Comparison of ENCODE assay signal across 8 cellular contexts in genomic region chr2:43004126-43004865, GRCh38.
DNase-seq lines count a peak whose midpoint lies in the region; ATAC-seq, FAIRE-seq and TF ChIP-seq lines count a peak whose summit lies in the region.
"Not testable (repeated sequence)": the region's sequence is repeated elsewhere in the genome, so short reads cannot be mapped to it uniquely, and the experiment has no call there.

No MANE protein-coding gene starts in this region.

- not testable (repeated sequence) for H2AK5ac ChIP-seq in H1 (ENCODE audit: low read depth, low read length)

- H4K91ac ChIP-seq in H1 (replicated peaks; ENCODE audit: insufficient read length, low read length): not testable (repeated sequence)

- not testable (repeated sequence) for H3K9ac ChIP-seq in BLaER1 treated with 17β-estradiol and CSF1 and Interleukin-3, amounts not matched to agents 10 nM and 100 nM; SK-N-SH; H1 (replicated peaks in 1 of 4; ENCODE audit: extremely low read depth in 1 of 4, low read depth in 3 of 4, low read length in 3 of 4)
- H3K9ac ChIP-seq in HepG2 (ENCODE audit: insufficient read depth, low read depth, low read length): peak overlapping the region; percentile 57

- not testable (repeated sequence) for H3K36me3 ChIP-seq in BLaER1 treated with 17β-estradiol and CSF1 and Interleukin-3, amounts not matched to agents 10 nM and 100 nM; SK-N-SH (replicated peaks in 1 of 2; ENCODE audit: control insufficient read depth in 1 of 2, insufficient read depth in 2 of 2, low read length in 1 of 2); H1 (ENCODE audit: control insufficient read depth in 2 of 4, insufficient read depth in 4 of 4, low read length in 3 of 4); HepG2 (replicated peaks in 1 of 2; ENCODE audit: control insufficient read depth in 1 of 2, insufficient read depth in 2 of 2, low read length in 2 of 2); muscle layer of duodenum (ENCODE audit: control insufficient read depth in 1 of 2, insufficient read depth in 2 of 2, low read length in 2 of 2); pancreas; suprapubic skin

- H2BK120ac ChIP-seq in H1 (replicated peaks; ENCODE audit: low read depth, low read length): not testable (repeated sequence)

- not testable (repeated sequence) for H4K8ac ChIP-seq in H1 (ENCODE audit: extremely low read depth, insufficient read depth, low read length)

- DNase-seq in SK-N-SH (peak; percentile 28), pancreas (peak in 1 of 6 donors; percentile 9), suprapubic skin (ENCODE audit: low spot score in 2 of 2) (peak; percentile 16 to 48)
- DNase-seq in caudate nucleus (lab: John Stamatoyannopoulos, UW); H1 (ENCODE audit: low read depth in 1 of 2, low spot score in 2 of 2); HepG2 (ENCODE audit: low spot score): not testable (repeated sequence)

- not testable (repeated sequence) for H3K4ac ChIP-seq in H1 (replicated peaks; ENCODE audit: insufficient read length, low read depth, low read length)

- BruUV-seq in HepG2 (replicated peaks; lab: Mats Ljungman, UMichigan): not testable (repeated sequence)

- peaks cover 38 to 56% (median 51%) of the 10 kb centered on the region in 10 experiments for H3K4me1 ChIP-seq in BLaER1 treated with 17β-estradiol and CSF1 and Interleukin-3, amounts not matched to agents 10 nM and 100 nM
- H3K4me1 ChIP-seq in SK-N-SH (ENCODE audit: control insufficient read depth in 1 of 2, insufficient read depth in 2 of 2, low read depth in 1 of 2, low read length in 1 of 2); H1 (replicated peaks in 1 of 4; ENCODE audit: control insufficient read depth in 3 of 4, insufficient read depth in 4 of 4, low read length in 3 of 4); muscle layer of duodenum (ENCODE audit: control insufficient read depth in 1 of 2, insufficient read depth in 2 of 2, low read length in 2 of 2): not testable (repeated sequence)
- H3K4me1 ChIP-seq in HepG2 (ENCODE audit: insufficient read depth, low read length) (peaks cover 85% of the 10 kb centered on the region), pancreas (peaks cover 10 to 27% (median 26%) of the 10 kb centered on the region in 3 donors), suprapubic skin (peaks cover 26% of the 10 kb centered on the region)

- not testable (repeated sequence) for H4K20me1 ChIP-seq in BLaER1 treated with 17β-estradiol and CSF1 and Interleukin-3, amounts not matched to agents 10 nM and 100 nM; SK-N-SH (ENCODE audit: insufficient read depth); H1 (replicated peaks in 1 of 2; ENCODE audit: control insufficient read depth in 1 of 2, insufficient read depth in 2 of 2, low read length in 2 of 2); HepG2 (ENCODE audit: insufficient read depth, low read length)

- H3K23me2 ChIP-seq in H1 (ENCODE audit: low read depth, low read length): not testable (repeated sequence)

- peak overlapping the region in 10 of 11 experiments; percentile 56 to 83 (median 68); a peak in 17 of 22 replicates for H3K4me2 ChIP-seq in BLaER1 treated with 17β-estradiol and CSF1 and Interleukin-3, amounts not matched to agents 10 nM and 100 nM
- H3K4me2 ChIP-seq in SK-N-SH; H1 (ENCODE audit: insufficient read depth in 1 of 2, low read depth in 2 of 2, low read length in 2 of 2): not testable (repeated sequence)
- peak overlapping the region; percentile 95 for H3K4me2 ChIP-seq in HepG2 (ENCODE audit: low read depth, low read length)

- H2AFZ ChIP-seq in SK-N-SH (ENCODE audit: low read depth); HepG2 (ENCODE audit: low read length): not testable (repeated sequence)
- H2AFZ ChIP-seq in H1 (ENCODE audit: low read length): 0 out of 2 replicates have a peak overlapping the region, but pooled peaks have one; percentile 6

- H2BK20ac ChIP-seq in H1 (ENCODE audit: low read length): not testable (repeated sequence)

- 89% methylated on average over 11 of the region's 11 CpGs for WGBS in SK-N-SH (ENCODE audit: low lambda C conversion rate)
- 89% methylated on average over 9 of the region's 11 CpGs; no CpG with 5 or more reads in 1 of the 2 experiments for WGBS in H1 (ENCODE audit: extremely low coverage in 1 of 2, insufficient coverage in 1 of 2, insufficient read length in 1 of 2, insufficient replicate concordance in 2 of 2, low coverage in 1 of 2, low lambda C conversion rate in 2 of 2, missing lambda C conversion rate in 1 of 2), 2 experiments
- 87% methylated on average over 11 of the region's 11 CpGs for WGBS in HepG2 (ENCODE audit: low lambda C conversion rate)
- WGBS in pancreas, 2 donors: 72 to 76% methylated on average over 11 of the region's 11 CpGs
- 96% methylated on average over 11 of the region's 11 CpGs for WGBS in suprapubic skin

- not testable (repeated sequence) for H3K56ac ChIP-seq in H1 (replicated peaks; ENCODE audit: insufficient read length, low read depth, low read length)

- not testable (repeated sequence) for H3K27me3 ChIP-seq in BLaER1 treated with 17β-estradiol and CSF1 and Interleukin-3, amounts not matched to agents 10 nM and 100 nM; SK-N-SH (ENCODE audit: insufficient read depth); H1 (replicated peaks in 1 of 4; ENCODE audit: control insufficient read depth in 3 of 4, extremely low read depth in 1 of 4, insufficient read depth in 3 of 4, low read length in 3 of 4); HepG2 (ENCODE audit: control insufficient read depth in 1 of 2, insufficient read depth in 2 of 2, low read length in 2 of 2); muscle layer of duodenum (ENCODE audit: low read depth, low read length); pancreas; suprapubic skin

- H3K79me1 ChIP-seq in H1 (ENCODE audit: low read depth, low read length): not testable (repeated sequence)

- TF ChIP-seq RAD21 in SK-N-SH (IDR thresholded peaks at IDR 0.05; ENCODE audit: low read length); H1 (IDR thresholded peaks at IDR 0.05 in 1 of 2, conservative IDR thresholded peaks at IDR 0.05 in 1 of 2; ENCODE audit: low read depth in 2 of 2, low read length in 2 of 2); HepG2 (CRISPR knock-in tag; IDR thresholded peaks at IDR 0.05): not testable (repeated sequence)

- TF ChIP-seq POLR2A in H1 (IDR thresholded peaks at IDR 0.05; ENCODE audit: control extremely low read depth in 1 of 2, low read depth in 2 of 2, low read length in 2 of 2); HepG2 (IDR thresholded peaks at IDR 0.05; ENCODE audit: insufficient read depth in 1 of 2, low read depth in 2 of 2, low read length in 2 of 2); suprapubic skin (IDR thresholded peaks at IDR 0.05): not testable (repeated sequence)

- in situ Hi-C loops in HepG2 (cut with HindIII; ENCODE audit: extremely low pct_ligation_motif_present, low pct_unique_long_range_greater_than_20kb): not testable (repeated sequence)

- H3K79me2 ChIP-seq in SK-N-SH (ENCODE audit: insufficient read depth); H1 (ENCODE audit: control insufficient read depth in 1 of 2, insufficient read depth in 2 of 2, low read length in 2 of 2); HepG2 (ENCODE audit: insufficient read depth, low read length): not testable (repeated sequence)

- H2BK12ac ChIP-seq in H1 (ENCODE audit: low read depth, low read length): not testable (repeated sequence)

- not testable (repeated sequence) for H3K23ac ChIP-seq in H1 (ENCODE audit: insufficient read length)

- not testable (repeated sequence) for H2BK15ac ChIP-seq in H1 (ENCODE audit: low read length)

- H3K9me3 ChIP-seq in BLaER1 treated with 17β-estradiol and CSF1 and Interleukin-3, amounts not matched to agents 10 nM and 100 nM (replicated peaks in 1 of 11): peaks cover 0 to 20% (median 14%) of the 10 kb centered on the region in 11 experiments; a peak in 17 of 22 replicates
- not testable (repeated sequence) for H3K9me3 ChIP-seq in SK-N-SH; H1 (ENCODE audit: insufficient read depth in 2 of 2, low read depth in 1 of 2, low read length in 1 of 2); HepG2 (ENCODE audit: low read length); muscle layer of duodenum (ENCODE audit: control insufficient read depth in 1 of 2, low read length in 2 of 2); pancreas; suprapubic skin

- intact Hi-C loops in HepG2 (cut with micrococcal nuclease; ENCODE audit: unreplicated experiment): loop anchor here (2.0 kb wide), 1 partner anchor 17 kb away; no protein-coding TSS in a partner anchor
- intact Hi-C loops in pancreas (cut with DNase I): not testable (repeated sequence)

- POLR2A ChIA-PET in SK-N-SH (lab: Yijun Ruan, JAX) (interaction anchor here (0.6 to 1.2 kb wide), 2 partner anchors 43 to 579 kb away, joined by 3 read pairs; no protein-coding TSS in a partner anchor), HepG2 (lab: Yijun Ruan, JAX) (interaction anchor here (1.1 to 24.4 kb wide), 17 partner anchors 8 to 592 kb away, joined by 3 to 555 read pairs (median 6); partner anchors contain the start of genes THADA and ZFP36L2)
- POLR2A ChIA-PET in H1 (lab: Charles Lee; ENCODE audit: partially characterized antibody): not testable (repeated sequence)

- H3K27ac ChIP-seq in BLaER1 treated with 17β-estradiol and CSF1 and Interleukin-3, amounts not matched to agents 10 nM and 100 nM; SK-N-SH (ENCODE audit: low read depth in 2 of 2, low read length in 1 of 2); H1 (ENCODE audit: low read depth, low read length); suprapubic skin: not testable (repeated sequence)
- H3K27ac ChIP-seq in caudate nucleus (ENCODE audit: low read depth, low read length): peak overlapping the region; percentile 98
- H3K27ac ChIP-seq in HepG2 (ENCODE audit: extremely low read length, insufficient read depth, low read length): peak overlapping the region; percentile 75
- peak overlapping the region; percentile 80 for H3K27ac ChIP-seq in muscle layer of duodenum (ENCODE audit: low read length)
- peak overlapping the region; percentile 71 to 87 (median 83) for H3K27ac ChIP-seq in pancreas

- peak overlapping the region; percentile 32; the same call in 1 of the 2 replicates for H3K18ac ChIP-seq in H1 (ENCODE audit: extremely low read depth, low read length)

- H2BK5ac ChIP-seq in H1 (ENCODE audit: low read depth, low read length): not testable (repeated sequence)

- not testable (repeated sequence) for ATAC-seq in HepG2, pancreas

- H3K9me2 ChIP-seq in SK-N-SH: not testable (repeated sequence)

- not testable (repeated sequence) for TF ChIP-seq CTCF in SK-N-SH (IDR thresholded peaks at IDR 0.05); H1 (IDR thresholded peaks at IDR 0.05; ENCODE audit: control extremely low read depth in 1 of 3, insufficient read depth in 1 of 3, low read depth in 1 of 3, low read length in 3 of 3); HepG2 (CRISPR knock-in tag; IDR thresholded peaks at IDR 0.05); pancreas (IDR thresholded peaks at IDR 0.05); suprapubic skin (IDR thresholded peaks at IDR 0.05)

- FAIRE-seq in H1 (lab: Jason Lieb, UNC); HepG2 (lab: Jason Lieb, UNC); pancreas (lab: Jason Lieb, UNC): not testable (repeated sequence)

- H3K14ac ChIP-seq in H1 (ENCODE audit: insufficient read length): not testable (repeated sequence)

- CTCF ChIA-PET in SK-N-SH (lab: Yijun Ruan, JAX): interaction anchor here (1.4 to 4.4 kb wide), 3 partner anchors 30 to 224 kb away, joined by 4 to 19 read pairs (median 7); no protein-coding TSS in a partner anchor
- CTCF ChIA-PET in H1 (lab: Charles Lee; ENCODE audit: partially characterized antibody): interaction anchor here (0.8 to 3.9 kb wide), 8 partner anchors 15 to 521 kb away, joined by 3 to 21 read pairs (median 4); no protein-coding TSS in a partner anchor
- CTCF ChIA-PET in HepG2 (lab: Yijun Ruan, JAX; ENCODE audit: low intra/inter-chr PET ratio, low total read pairs): not testable (repeated sequence)

- not testable (repeated sequence) for H4K5ac ChIP-seq in H1 (ENCODE audit: insufficient read length, low read depth, low read length)

- not testable (repeated sequence) for H3F3A ChIP-seq in SK-N-SH (replicated peaks; ENCODE audit: insufficient read depth)

- not testable (repeated sequence) for H3K4me3 ChIP-seq in BLaER1 treated with 17β-estradiol and CSF1 and Interleukin-3, amounts not matched to agents 10 nM and 100 nM; SK-N-SH (ENCODE audit: low read depth in 2 of 2, low read length in 1 of 2); H1 (ENCODE audit: extremely low read depth in 1 of 4, insufficient read depth in 2 of 4, low read depth in 3 of 4, low read length in 4 of 4); HepG2 (replicated peaks in 1 of 3; ENCODE audit: insufficient read depth in 1 of 3, low read depth in 2 of 3, low read length in 3 of 3); muscle layer of duodenum (ENCODE audit: low read depth in 1 of 2, low read length in 2 of 2); pancreas; suprapubic skin

- not testable (repeated sequence) for TF ChIP-seq EP300 in SK-N-SH (IDR thresholded peaks at IDR 0.05; ENCODE audit: borderline replicate concordance in 1 of 2, low read depth in 1 of 2, low read length in 1 of 2); H1 (IDR thresholded peaks at IDR 0.05; ENCODE audit: borderline replicate concordance in 1 of 2, low read depth in 2 of 2, low read length in 2 of 2); HepG2 (IDR thresholded peaks at IDR 0.05; ENCODE audit: low read depth in 2 of 2, low read length in 2 of 2); HepG2 (CRISPR knock-in tag; IDR thresholded peaks at IDR 0.05; ENCODE audit: borderline replicate concordance); suprapubic skin (IDR thresholded peaks at IDR 0.05)
